Comparison of ENCODE assay signal across 8 cellular contexts in the genomic region with DNA sequence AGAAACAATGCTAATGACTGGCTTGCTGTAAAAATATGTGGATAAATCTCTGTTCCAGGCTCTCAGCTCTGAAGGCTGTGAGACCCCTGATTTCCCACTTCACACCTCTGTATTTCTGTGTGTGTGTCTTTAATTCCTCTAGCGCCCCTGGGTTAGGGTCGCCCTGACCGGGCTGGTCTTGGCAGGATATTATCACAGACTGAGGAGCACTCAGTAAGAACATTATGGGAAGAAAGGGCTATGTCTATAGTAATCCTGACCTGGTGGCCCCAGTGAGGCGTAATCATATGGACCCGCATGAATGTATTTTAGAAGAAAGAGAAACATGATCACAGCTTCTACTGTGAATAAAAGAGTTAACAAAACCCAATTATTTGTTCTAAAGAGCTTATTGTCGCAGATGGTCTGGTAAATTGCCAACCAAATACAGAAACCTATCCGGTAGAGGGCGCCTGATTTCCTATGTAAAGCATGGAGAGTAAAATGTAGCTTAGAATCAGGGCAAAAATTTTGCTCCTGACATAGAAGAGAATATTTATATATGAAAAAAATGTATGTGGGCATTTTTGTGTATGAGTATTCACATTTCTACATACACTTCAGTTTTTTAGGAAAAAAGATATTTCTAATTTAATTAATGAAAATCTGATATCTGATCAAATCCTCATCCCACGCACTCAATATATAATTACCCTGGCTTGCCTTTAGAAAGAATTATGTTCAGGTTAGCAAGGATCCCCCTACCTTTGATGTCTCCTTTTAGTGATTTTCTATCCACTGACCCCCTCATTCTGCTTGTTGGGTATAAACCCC. TPM values are rescaled to one million over a fixed set of nuclear protein-coding genes. Genes with fewer than 3 reads are reported as not detected.
DNase-seq lines count a peak whose midpoint lies in the region; ATAC-seq and TF ChIP-seq lines count a peak whose summit lies in the region.

No MANE protein-coding gene starts in this region.

- H3K4me3 ChIP-seq in DOHH2 (ENCODE audit: low read length) (no peak overlapping the region), RWPE2 (ENCODE audit: severe bottlenecking) (no peak overlapping the region), choroid plexus epithelial cell (ENCODE audit: low read depth, low read length) (no peak overlapping the region)

- H3K9me3 ChIP-seq in DOHH2 (ENCODE audit: control insufficient read depth, insufficient read depth, low read length) = no peaks in the 10 kb centered on the region
- no peaks in the 10 kb centered on the region for H3K9me3 ChIP-seq in RWPE2 (ENCODE audit: severe bottlenecking)

- peaks cover 5 to 13% (median 6%) of the 10 kb centered on the region in 3 donors for H3K4me1 Mint-ChIP-seq in naive B cell

- no peaks in the 10 kb centered on the region for H3K36me3 ChIP-seq in DOHH2 (ENCODE audit: control insufficient read depth, low read length)
- no peaks in the 10 kb centered on the region for H3K36me3 ChIP-seq in RWPE2 (ENCODE audit: low read depth)

- H3K9me2 ChIP-seq in DOHH2 (replicated peaks; ENCODE audit: control insufficient read depth, low read length) = no peaks in the 10 kb centered on the region

- H3K36me3 Mint-ChIP-seq in naive B cell = no peaks in the 10 kb centered on the region

- H3K27ac ChIP-seq in DOHH2 (ENCODE audit: low read depth, low read length) = no peak overlapping the region
- no peak overlapping the region for H3K27ac ChIP-seq in RWPE2 (ENCODE audit: poor library complexity, severe bottlenecking)

- H3K27me3 Mint-ChIP-seq in naive B cell = peaks cover 37 to 71% (median 61%) of the 10 kb centered on the region in 3 donors

- H3K4me2 ChIP-seq in DOHH2 (ENCODE audit: low read length) = no peak overlapping the region

- ATAC-seq in RWPE2 (ENCODE audit: low read depth) (0 out of 3 replicates have a peak, but pooled peaks have one; percentile 48), naive B cell (ENCODE audit: low read depth in 2 of 2) (peak; percentile 35 to 44), HG03039 (IDR thresholded peaks at IDR 0.05; ENCODE audit: unreplicated experiment) (no peak), HG03108 (IDR thresholded peaks at IDR 0.05; ENCODE audit: unreplicated experiment) (no peak)

- TF ChIP-seq CTCF in DOHH2 (IDR thresholded peaks at IDR 0.05; ENCODE audit: low read depth, low read length, poor library complexity, severe bottlenecking) = peak; percentile 61
- TF ChIP-seq CTCF in RWPE2 (IDR thresholded peaks at IDR 0.05; ENCODE audit: poor library complexity, severe bottlenecking) = peak; percentile 87
- peak; percentile 65 for TF ChIP-seq CTCF in choroid plexus epithelial cell (conservative IDR thresholded peaks at IDR 0.05; ENCODE audit: low read depth, low read length)

- H3K79me2 ChIP-seq in DOHH2 (ENCODE audit: control insufficient read depth, low read length) = no peaks in the 10 kb centered on the region

- H3K27ac Mint-ChIP-seq in naive B cell = peak overlapping the region in 1 of 6 donors; percentile 49

- H3K27me3 ChIP-seq in DOHH2 (ENCODE audit: control insufficient read depth, low read length) (peaks cover 24% of the 10 kb centered on the region), RWPE2 (ENCODE audit: insufficient read depth, poor library complexity, severe bottlenecking) (peaks cover 5% of the 10 kb centered on the region)

- no peaks in the 10 kb centered on the region for H3F3A ChIP-seq in DOHH2 (ENCODE audit: control insufficient read depth, insufficient read depth)

- H3K4me1 ChIP-seq in DOHH2 (ENCODE audit: control insufficient read depth, low read length) (no peaks in the 10 kb centered on the region), RWPE2 (ENCODE audit: insufficient read depth, poor library complexity, severe bottlenecking) (no peaks in the 10 kb centered on the region)

- H4K20me1 ChIP-seq in DOHH2 (ENCODE audit: control insufficient read depth, insufficient read depth, low read depth, low read length) = no peaks in the 10 kb centered on the region

- H3K4me3 Mint-ChIP-seq in naive B cell = no peak overlapping the region

- H3K9me3 Mint-ChIP-seq in naive B cell = no peaks in the 10 kb centered on the region

- DNase-seq in HS-5 (ENCODE audit: low read depth) (peak; percentile 20), RWPE2 (ENCODE audit: low spot score) (no peak), choroid plexus epithelial cell (ENCODE audit: low read depth) (peak; percentile 88), naive B cell (peak; percentile 35), UCSD-AML1 (lab: John Stamatoyannopoulos, UW; ENCODE audit: unreplicated experiment) (no peak)

RNA-seq across cellular contexts. Expression of a gene that starts 5.8 kb away (rescaled TPM):
- polyA plus RNA-seq in naive B cell (ENCODE audit: low read depth in 6 of 6) = not detected

RNA-seq across cellular contexts. Expression of a gene that starts 25.5 kb away (rescaled TPM):
- not detected for polyA plus RNA-seq in naive B cell (ENCODE audit: low read depth in 6 of 6)

RNA-seq across cellular contexts. Expression of a gene that starts 47.7 kb away (rescaled TPM):
- polyA plus RNA-seq in naive B cell (ENCODE audit: low read depth in 6 of 6) = not detected

RNA-seq across cellular contexts. Expression of a gene that starts 49.2 kb away (rescaled TPM):
- not detected for polyA plus RNA-seq in naive B cell (ENCODE audit: low read depth in 6 of 6)

Comparison
In these comparisons a context has a peak if more than half of its experiments do, and no peak if none do; other contexts are left out.
1. DNase-seq: peak in HS-5 (single experiment), choroid plexus epithelial cell (single experiment) and naive B cell (single experiment); none in RWPE2 (single experiment) and UCSD-AML1 (single experiment).
2. ATAC-seq: peak in RWPE2 (single experiment) and naive B cell (2 of 2); none in HG03039 (single experiment) and HG03108 (single experiment).
3. Peak in every context shown above with its lines, with median percentiles within 50 percentile points of each other: CTCF ChIP-seq.